In the genomic region with DNA sequence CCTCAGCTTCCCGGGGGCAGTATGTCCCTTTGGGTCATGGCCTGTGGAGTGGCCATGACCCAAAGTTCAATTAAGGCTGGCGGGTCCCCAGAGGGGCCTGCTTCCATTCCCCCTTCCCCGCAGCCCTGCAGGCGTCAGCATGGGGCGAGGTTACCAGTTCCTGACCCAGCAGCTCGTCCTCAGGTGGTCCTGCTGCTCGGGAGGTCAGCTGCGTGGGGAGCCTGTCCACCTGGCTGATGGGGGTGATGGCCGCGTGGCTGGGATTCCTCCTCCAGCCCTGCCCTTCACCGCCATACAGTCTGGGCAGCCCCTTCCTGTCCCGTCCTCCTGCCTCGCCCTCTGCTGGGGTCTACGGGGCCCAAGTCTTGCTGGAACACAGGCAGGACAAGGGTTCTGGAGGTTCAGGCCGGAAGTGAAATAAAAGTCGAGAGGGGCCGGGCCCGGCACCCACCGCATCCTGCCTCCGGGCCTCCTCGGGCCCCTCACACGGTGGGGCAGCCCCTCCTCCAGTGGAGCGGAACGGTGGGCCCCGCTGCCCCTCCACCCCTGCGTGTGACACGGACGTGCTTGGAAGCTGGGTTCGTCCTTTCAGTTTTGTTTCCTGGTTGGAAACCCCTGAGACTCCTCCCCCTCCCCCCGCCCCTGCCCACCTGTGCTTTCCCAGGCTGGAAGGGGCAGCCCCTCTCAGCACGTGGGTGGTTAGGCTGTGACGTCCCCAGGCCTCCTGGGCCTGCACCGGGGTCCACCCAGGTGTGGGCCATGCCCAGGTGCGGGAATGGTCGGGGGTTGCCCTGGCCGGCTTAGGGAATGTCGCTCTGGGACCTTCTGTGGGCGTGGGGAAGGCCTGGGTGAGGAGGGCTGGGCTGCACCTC, we compare ENCODE assay signal across 8 cellular contexts. TPM values are rescaled to one million over a fixed set of nuclear protein-coding genes. Genes with fewer than 3 reads are reported as not detected.
A peak's percentile ranks its signal among the peaks of the same experiment; 100 is the strongest.
DNase-seq lines count a peak whose midpoint lies in the region; ATAC-seq lines count a peak whose summit lies in the region.

No MANE protein-coding gene starts in this region.

- DNase-seq in GM19238 (ENCODE audit: insufficient read length, low spot score) = peak; percentile 86
- peak; percentile 76 for DNase-seq in activated CD8-positive, alpha-beta memory T cell treated with anti-CD3 and anti-CD28 coated beads, Interleukin-2, amount 50 U/mL, for 24 hours (ENCODE audit: extremely low read depth)
- no peak for DNase-seq in left cardiac atrium
- DNase-seq in stimulated activated CD4-positive, alpha-beta T cell treated with anti-CD3 and anti-CD28 coated beads, Interleukin-1b, Interleukin-23, amount 100 ng/mL, for 48 hours = peak; percentile 92
- DNase-seq in hypothalamus (lab: John Stamatoyannopoulos, UW) = no peak
- DNase-seq in HAP-1 (ENCODE audit: low spot score in 2 of 2) = no peak
- no peak for DNase-seq in amygdala (lab: John Stamatoyannopoulos, UW)

- intact Hi-C loops in left cardiac atrium (cut with DNase I) = loop anchor here in 1 of 2 donors (10.0 kb wide), 1 partner anchor 87 kb away; no protein-coding TSS in a partner anchor

- H3K4me3 ChIP-seq in HAP-1 = no peak overlapping the region

- H3K4me1 ChIP-seq in HAP-1 = peaks cover 2% of the 10 kb centered on the region

- ATAC-seq in HG03135 (IDR thresholded peaks at IDR 0.05; ENCODE audit: unreplicated experiment) (peak; percentile 54), left cardiac atrium (peak; percentile 4 to 13)

- H3K9me3 ChIP-seq in HAP-1 = no peaks in the 10 kb centered on the region

- H3K36me3 ChIP-seq in HAP-1 (replicated peaks) = peaks cover 3% of the 10 kb centered on the region

- in situ Hi-C loops in HAP-1 (cut with MboI; ENCODE audit: low sequenced_read_pairs) = no loop called here

- no peaks in the 10 kb centered on the region for H3K27me3 ChIP-seq in HAP-1 (ENCODE audit: low read depth)

RNA-seq across cellular contexts. Expression of a gene that starts 6.8 kb away (rescaled TPM):
- 10 to 100 TPM; 21.3 to 30.8 TPM for total RNA-seq in left cardiac atrium

RNA-seq across cellular contexts. Expression of a gene that starts 31.6 kb away (rescaled TPM):
- total RNA-seq in left cardiac atrium = 10 to 100 TPM; 11.1 to 19.9 TPM

RNA-seq across cellular contexts. Expression of a gene that starts 36.2 kb away (rescaled TPM):
- 1 to 10 TPM; 1.9 to 3.9 TPM for total RNA-seq in left cardiac atrium

Comparison
In these comparisons a context has a peak if more than half of its experiments do, and no peak if none do; other contexts are left out.
1. DNase-seq: peak in GM19238 (single experiment), activated CD8-positive, alpha-beta memory T cell treated with anti-CD3 and anti-CD28 coated beads, Interleukin-2, amount 50 U/mL, for 24 hours (single experiment) and stimulated activated CD4-positive, alpha-beta T cell treated with anti-CD3 and anti-CD28 coated beads, Interleukin-1b, Interleukin-23, amount 100 ng/mL, for 48 hours (single experiment); none in left cardiac atrium (single experiment), hypothalamus (0 of 51), HAP-1 (0 of 2) and amygdala (0 of 56).